1 cellular context compared by ENCODE assay signal in the genomic region with DNA sequence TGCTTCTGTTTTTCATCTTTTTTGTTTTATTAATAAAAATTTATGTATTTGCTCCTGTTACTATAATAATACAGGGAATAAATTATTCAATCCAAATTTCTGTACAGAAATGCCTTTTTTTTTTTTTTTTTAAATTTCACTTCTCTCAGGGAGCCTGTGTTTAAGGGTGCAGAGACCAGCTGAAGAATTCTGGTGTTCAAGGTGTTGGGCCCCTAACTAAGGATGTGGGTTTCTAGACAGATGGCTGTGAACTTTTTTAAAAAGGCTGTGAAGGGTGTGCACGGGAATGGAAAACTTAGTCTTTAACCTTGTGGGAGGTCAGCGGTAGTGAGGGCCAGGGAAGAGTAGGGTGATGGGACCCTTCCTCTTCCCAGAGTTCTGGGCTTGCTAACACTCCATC.
TF ChIP-seq lines count a peak whose summit lies in the region.

No MANE protein-coding gene starts in this region.

TF ChIP-seq in H1, 55 proteins besides CTCF, POLR2A, EP300 and RAD21:
- TF ChIP-seq TAF7 (optimal IDR thresholded peaks at IDR 0.05; ENCODE audit: borderline replicate concordance, low read depth, low read length): no peak
